8 cellular contexts compared by ENCODE assay signal in the genomic region with DNA sequence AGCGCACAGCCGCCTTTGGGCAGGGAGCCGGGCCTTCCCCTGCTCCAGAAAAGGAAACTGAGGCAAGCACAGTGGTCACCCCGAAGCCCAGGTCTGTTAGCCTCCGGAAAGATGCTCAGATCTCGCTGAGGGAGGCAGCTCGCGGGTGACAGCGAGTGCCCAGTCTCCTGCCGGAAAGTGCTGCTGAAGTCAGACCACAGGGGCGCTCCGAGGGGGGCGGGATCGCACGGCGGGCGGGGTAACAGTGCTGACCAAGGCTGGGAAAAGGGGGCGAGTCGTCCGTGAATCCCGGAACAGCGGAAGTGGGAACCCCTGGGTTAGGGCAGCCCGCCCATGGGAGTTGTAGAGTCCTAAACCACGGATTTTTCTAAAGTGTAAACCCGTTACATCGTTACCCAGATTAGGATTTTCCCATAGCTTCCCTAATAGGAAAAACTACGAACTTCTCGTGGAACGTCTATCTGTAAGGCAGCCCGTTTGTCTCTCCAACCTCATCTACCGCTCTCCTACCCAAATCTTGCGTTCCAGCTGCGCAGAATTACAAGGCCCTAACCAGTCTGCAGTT. TPM values are rescaled to one million over a fixed set of nuclear protein-coding genes. Genes with fewer than 3 reads are reported as not detected.
DNase-seq lines count a peak whose midpoint lies in the region; ATAC-seq and TF ChIP-seq lines count a peak whose summit lies in the region.

No MANE protein-coding gene starts in this region.

- H3K4me1 ChIP-seq in gastroesophageal sphincter (peaks cover 0 to 28% (median 3%) of the 10 kb centered on the region in 3 donors), neuron (ENCODE audit: insufficient read depth, low read length) (peaks cover 20% of the 10 kb centered on the region)

- peak overlapping the region; percentile 90 for H2AFZ ChIP-seq in neuron (ENCODE audit: low read depth, low read length)

- ATAC-seq in HG02623 (IDR thresholded peaks at IDR 0.05; ENCODE audit: unreplicated experiment) (peak; percentile 26), gastroesophageal sphincter (peak; percentile 72)

- WGBS in gastroesophageal sphincter (ENCODE audit: low coverage in 1 of 2), 2 donors, result 1 to 6% methylated on average over 10 to 17 of the region's 33 CpGs

- peaks cover 0 to 30% of the 10 kb centered on the region in 2 donors for H3K36me3 ChIP-seq in gastroesophageal sphincter
- peaks cover 5% of the 10 kb centered on the region for H3K36me3 ChIP-seq in neuron (ENCODE audit: insufficient read depth, low read length)

- H3K27me3 ChIP-seq in gastroesophageal sphincter (no peaks in the 10 kb centered on the region), neuron (ENCODE audit: insufficient read depth, low read length) (no peaks in the 10 kb centered on the region)

- TF ChIP-seq CTCF in 22Rv1 (IDR thresholded peaks at IDR 0.05), result no peak
- TF ChIP-seq CTCF in GM10266 (IDR thresholded peaks at IDR 0.05; ENCODE audit: control insufficient read depth, insufficient read depth, low read depth, missing control alignments), result no peak
- TF ChIP-seq CTCF in gastroesophageal sphincter (IDR thresholded peaks at IDR 0.05), result peak in 1 of 4 experiments; percentile 5

- H3K4me3 ChIP-seq in gastroesophageal sphincter, result peak overlapping the region; percentile 83 to 88
- peak overlapping the region; percentile 98 for H3K4me3 ChIP-seq in neuron (ENCODE audit: low read length)

- no peaks in the 10 kb centered on the region for H3K9me3 ChIP-seq in gastroesophageal sphincter
- no peaks in the 10 kb centered on the region for H3K9me3 ChIP-seq in neuron (ENCODE audit: low read length)

- peak; percentile 70 for DNase-seq in GM10266 (ENCODE audit: extremely low spot score)
- DNase-seq in NCI-H1105 treated with DMSO at 0.1 percent for 48 hours (lab: John Stamatoyannopoulos, UW), result peak; percentile 18
- DNase-seq in activated T-helper 9 cell treated with anti-CD3 and anti-CD28 coated beads, Interleukin-2, amount 50 U/mL, for 16 hours (ENCODE audit: low read depth), result peak; percentile 20
- DNase-seq in KG1 (lab: John Stamatoyannopoulos, UW), result no peak

- TF ChIP-seq EP300 in gastroesophageal sphincter (IDR thresholded peaks at IDR 0.05), result no peak

- TF ChIP-seq POLR2A in gastroesophageal sphincter (IDR thresholded peaks at IDR 0.05), result no peak

- H3K27ac ChIP-seq in 22Rv1, result peak overlapping the region; percentile 74; the same call in 1 of the 2 replicates
- H3K27ac ChIP-seq in gastroesophageal sphincter, result peak overlapping the region; percentile 83 to 92 (median 90)

RNA-seq across cellular contexts. Expression of a gene that starts 0.5 kb away (rescaled TPM):
- 10 to 100 TPM; 22.1 to 44.0 (median 30.7) TPM for total RNA-seq in gastroesophageal sphincter

RNA-seq across cellular contexts. Expression of a gene that starts 0.6 kb away (rescaled TPM):
- total RNA-seq in gastroesophageal sphincter, result 10 to 100 TPM; 13.8 to 23.2 (median 16.7) TPM

RNA-seq across cellular contexts. Expression of a gene that starts 24.9 kb away (rescaled TPM):
- total RNA-seq in gastroesophageal sphincter, result under 1 TPM in 1 of 4 donors, not detected in 3; 0.15 TPM

RNA-seq across cellular contexts. Expression of a gene that starts 26.3 kb away (rescaled TPM):
- total RNA-seq in gastroesophageal sphincter, result not detected

RNA-seq across cellular contexts. Expression of a gene that starts 32.2 kb away (rescaled TPM):
- total RNA-seq in gastroesophageal sphincter, result 10 to 100 TPM; 54.1 to 85.4 (median 67.0) TPM
